Comparison of ENCODE assay signal across 19 cellular contexts in the genomic region with DNA sequence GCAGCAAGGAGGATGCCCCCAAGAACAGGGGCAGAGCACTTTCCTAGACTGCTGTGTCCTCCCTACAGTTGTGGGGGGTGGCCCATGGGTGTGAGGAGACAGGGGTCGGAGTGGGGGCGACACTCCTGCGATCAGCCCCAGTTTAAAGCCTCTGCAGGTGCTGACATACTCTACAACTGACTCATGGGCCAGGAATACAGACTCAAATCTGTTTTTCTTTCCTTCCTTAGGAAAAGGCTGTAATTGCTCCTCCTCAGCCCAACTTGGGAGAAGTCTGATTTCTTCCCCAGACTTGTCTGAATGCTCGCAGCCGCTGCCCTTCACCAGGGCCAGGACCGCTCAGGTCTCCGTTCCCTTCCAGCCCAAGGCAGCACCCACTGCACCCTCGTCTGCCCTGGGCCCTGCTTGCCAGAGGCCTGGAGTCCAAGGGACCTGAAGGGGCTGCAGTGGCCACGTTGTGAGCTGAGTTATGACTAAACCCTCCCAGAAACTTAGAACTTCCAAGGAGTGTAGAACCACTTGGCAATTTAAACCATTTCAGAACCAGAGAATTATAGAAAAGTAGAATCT. TPM values are rescaled to one million over a fixed set of nuclear protein-coding genes. Genes with fewer than 3 reads are reported as not detected.
DNase-seq lines count a peak whose midpoint lies in the region; ATAC-seq, FAIRE-seq and TF ChIP-seq lines count a peak whose summit lies in the region.
"Had no signal": no experiment of that assay in that cellular context is flagged by ENCODE, and none has a peak within 500 bp of the region (broad histone marks: within the 10 kb centered on the region; RNA-seq: fewer than 3 reads in every experiment).

No MANE protein-coding gene starts in this region.

- WGBS in stomach, 5 donors, result 84 to 92% (median 89%) methylated on average over 9 of the region's 9 CpGs
- 64 to 79% methylated on average over 8 to 9 of the region's 9 CpGs for WGBS in testis, 2 donors

- H3K9me3 ChIP-seq in stomach (no peaks in the 10 kb centered on the region), testis (no peaks in the 10 kb centered on the region), lower lobe of right lung (no peaks in the 10 kb centered on the region)
- H3K9me3 ChIP-seq: prostate gland had no signal

- CTCF ChIA-PET in WTC11 (lab: Charles Lee), result no interaction called here

- H3K36me3 ChIP-seq in stomach (no peaks in the 10 kb centered on the region), testis (ENCODE audit: low read depth, missing control alignments) (no peaks in the 10 kb centered on the region), lower lobe of right lung (no peaks in the 10 kb centered on the region)
- H3K36me3 ChIP-seq: prostate gland, WERI-Rb-1 had no signal

- H3K4me3 Mint-ChIP-seq in WTC11, result no peak overlapping the region
- H3K4me3 Mint-ChIP-seq: CD4-positive, alpha-beta T cell; stimulated activated effector memory CD8-positive, alpha-beta T cell treated with anti-CD3 and anti-CD28 coated beads, Interleukin-12 subunit alpha, Interleukin-12 subunit beta, amount 100 ng/mL, for 72 hours had no signal

- intact Hi-C loops in stomach (cut with DNase I; ENCODE audit: low total_unique reads) (no loop called here), testis (cut with DNase I; ENCODE audit: low total_unique reads) (no loop called here), lower lobe of right lung (cut with DNase I) (no loop called here)

- TF ChIP-seq EP300 in stomach (IDR thresholded peaks at IDR 0.05), result no peak

- POLR2A ChIA-PET in WTC11 (lab: Charles Lee), result no interaction called here

- H3K9me3 Mint-ChIP-seq in WTC11, result no peaks in the 10 kb centered on the region
- H3K9me3 Mint-ChIP-seq: CD4-positive, alpha-beta T cell; stimulated activated effector memory CD8-positive, alpha-beta T cell treated with anti-CD3 and anti-CD28 coated beads, Interleukin-12 subunit alpha, Interleukin-12 subunit beta, amount 100 ng/mL, for 72 hours had no signal

- peaks cover 28% of the 10 kb centered on the region for H3K4me1 Mint-ChIP-seq in WTC11
- H3K4me1 Mint-ChIP-seq: stimulated activated effector memory CD8-positive, alpha-beta T cell treated with anti-CD3 and anti-CD28 coated beads, Interleukin-12 subunit alpha, Interleukin-12 subunit beta, amount 100 ng/mL, for 72 hours had no signal

- peaks cover 24% of the 10 kb centered on the region for H3K27me3 Mint-ChIP-seq in WTC11 (ENCODE audit: low read depth)
- H3K27me3 Mint-ChIP-seq: CD4-positive, alpha-beta T cell had no signal

- H3K27me3 ChIP-seq in stomach (no peaks in the 10 kb centered on the region), testis (no peaks in the 10 kb centered on the region), lower lobe of right lung (ENCODE audit: low read depth) (no peaks in the 10 kb centered on the region)

- peak; percentile 9; the same call in 1 of the 2 replicates for ATAC-seq in WTC11
- no peak for ATAC-seq in lower lobe of right lung
- ATAC-seq: stimulated activated effector memory CD8-positive, alpha-beta T cell treated with anti-CD3 and anti-CD28 coated beads, Interleukin-12 subunit alpha, Interleukin-12 subunit beta, amount 100 ng/mL, for 72 hours had no signal

- no peak overlapping the region for H3K4me3 ChIP-seq in stomach
- no peak overlapping the region for H3K4me3 ChIP-seq in testis
- no peak overlapping the region for H3K4me3 ChIP-seq in lower lobe of right lung
- H3K4me3 ChIP-seq: prostate gland had no signal

- no peak for TF ChIP-seq POLR2A in stomach (IDR thresholded peaks at IDR 0.05)
- no peak for TF ChIP-seq POLR2A in testis (IDR thresholded peaks at IDR 0.05)

- peak; percentile 56 for FAIRE-seq in G401.6 (lab: Jason Lieb, UNC)
- FAIRE-seq: endometrium, urothelium cell line had no signal

- no peak for DNase-seq in WTC11 (ENCODE audit: low spot score)
- DNase-seq in kidney tubule cell (ENCODE audit: low spot score), result peak; percentile 27
- peak; percentile 21 for DNase-seq in stomach
- no peak for DNase-seq in testis
- DNase-seq in activated CD8-positive, alpha-beta memory T cell treated with anti-CD3 and anti-CD28 coated beads, Interleukin-2, amount 50 U/mL, for 4 hours, result no peak
- DNase-seq in central memory CD4-positive, alpha-beta T cell, result no peak
- DNase-seq in lower lobe of right lung, result no peak
- DNase-seq: CD4-positive, alpha-beta T cell; DND-41; NCI-H345; NK-92 treated with Interleukin-12 subunit alpha and Interleukin-12 subunit beta, amount 100 ng/mL, for 24 hours; Right ventricle myocardium superior; T-helper 1 cell; WERI-Rb-1 had no signal

- H3K27ac ChIP-seq in stomach (peak overlapping the region in 2 of 5 donors; percentile 18 to 77), testis (no peak overlapping the region), lower lobe of right lung (no peak overlapping the region)
- H3K27ac ChIP-seq: prostate gland, WERI-Rb-1 had no signal

- no peaks in the 10 kb centered on the region for H3K36me3 Mint-ChIP-seq in WTC11
- H3K36me3 Mint-ChIP-seq: stimulated activated effector memory CD8-positive, alpha-beta T cell treated with anti-CD3 and anti-CD28 coated beads, Interleukin-12 subunit alpha, Interleukin-12 subunit beta, amount 100 ng/mL, for 72 hours had no signal

- H3K4me1 ChIP-seq in stomach, result peaks cover 0 to 32% (median 10%) of the 10 kb centered on the region in 4 donors
- peaks cover 10% of the 10 kb centered on the region for H3K4me1 ChIP-seq in testis
- H3K4me1 ChIP-seq in lower lobe of right lung, result peaks cover 5% of the 10 kb centered on the region
- H3K4me1 ChIP-seq: prostate gland had no signal

- no peak overlapping the region for H3K27ac Mint-ChIP-seq in WTC11
- H3K27ac Mint-ChIP-seq: CD4-positive, alpha-beta T cell; stimulated activated effector memory CD8-positive, alpha-beta T cell treated with anti-CD3 and anti-CD28 coated beads, Interleukin-12 subunit alpha, Interleukin-12 subunit beta, amount 100 ng/mL, for 72 hours had no signal

- TF ChIP-seq CTCF in WTC11 (IDR thresholded peaks at IDR 0.05) (no peak), stomach (IDR thresholded peaks at IDR 0.05) (no peak), testis (IDR thresholded peaks at IDR 0.05) (no peak), lower lobe of right lung (IDR thresholded peaks at IDR 0.05) (no peak)

TF ChIP-seq in WTC11, 78 proteins besides CTCF, POLR2A, EP300 and RAD21:
- TF ChIP-seq KAT7 (CRISPR knock-in tag; IDR thresholded peaks at IDR 0.05; ENCODE audit: borderline replicate concordance), result no peak
- TF ChIP-seq, protein P1, sequence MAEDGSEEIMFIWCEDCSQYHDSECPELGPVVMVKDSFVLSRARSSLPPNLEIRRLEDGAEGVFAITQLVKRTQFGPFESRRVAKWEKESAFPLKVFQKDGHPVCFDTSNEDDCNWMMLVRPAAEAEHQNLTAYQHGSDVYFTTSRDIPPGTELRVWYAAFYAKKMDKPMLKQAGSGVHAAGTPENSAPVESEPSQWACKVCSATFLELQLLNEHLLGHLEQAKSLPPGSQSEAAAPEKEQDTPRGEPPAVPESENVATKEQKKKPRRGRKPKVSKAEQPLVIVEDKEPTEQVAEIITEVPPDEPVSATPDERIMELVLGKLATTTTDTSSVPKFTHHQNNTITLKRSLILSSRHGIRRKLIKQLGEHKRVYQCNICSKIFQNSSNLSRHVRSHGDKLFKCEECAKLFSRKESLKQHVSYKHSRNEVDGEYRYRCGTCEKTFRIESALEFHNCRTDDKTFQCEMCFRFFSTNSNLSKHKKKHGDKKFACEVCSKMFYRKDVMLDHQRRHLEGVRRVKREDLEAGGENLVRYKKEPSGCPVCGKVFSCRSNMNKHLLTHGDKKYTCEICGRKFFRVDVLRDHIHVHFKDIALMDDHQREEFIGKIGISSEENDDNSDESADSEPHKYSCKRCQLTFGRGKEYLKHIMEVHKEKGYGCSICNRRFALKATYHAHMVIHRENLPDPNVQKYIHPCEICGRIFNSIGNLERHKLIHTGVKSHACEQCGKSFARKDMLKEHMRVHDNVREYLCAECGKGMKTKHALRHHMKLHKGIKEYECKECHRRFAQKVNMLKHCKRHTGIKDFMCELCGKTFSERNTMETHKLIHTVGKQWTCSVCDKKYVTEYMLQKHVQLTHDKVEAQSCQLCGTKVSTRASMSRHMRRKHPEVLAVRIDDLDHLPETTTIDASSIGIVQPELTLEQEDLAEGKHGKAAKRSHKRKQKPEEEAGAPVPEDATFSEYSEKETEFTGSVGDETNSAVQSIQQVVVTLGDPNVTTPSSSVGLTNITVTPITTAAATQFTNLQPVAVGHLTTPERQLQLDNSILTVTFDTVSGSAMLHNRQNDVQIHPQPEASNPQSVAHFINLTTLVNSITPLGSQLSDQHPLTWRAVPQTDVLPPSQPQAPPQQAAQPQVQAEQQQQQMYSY (CRISPR knock-in tag; IDR thresholded peaks at IDR 0.05), result no peak
- TF ChIP-seq, protein P2, sequence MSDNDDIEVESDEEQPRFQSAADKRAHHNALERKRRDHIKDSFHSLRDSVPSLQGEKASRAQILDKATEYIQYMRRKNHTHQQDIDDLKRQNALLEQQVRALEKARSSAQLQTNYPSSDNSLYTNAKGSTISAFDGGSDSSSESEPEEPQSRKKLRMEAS (CRISPR knock-in tag; IDR thresholded peaks at IDR 0.05), result no peak
- no peak for TF ChIP-seq SOX15 (CRISPR knock-in tag; IDR thresholded peaks at IDR 0.05)

RNA-seq across cellular contexts. Expression of a gene that starts 41.3 kb away (rescaled TPM):
- total RNA-seq in WTC11 (2021) (20.4 to 23.2 TPM (median 22.7 TPM) in 3 replicates), stomach (1,000 to 10,000 TPM in 1 of 5 donors, 100 to 1,000 TPM in 4; 353 to 1,146 (median 607) TPM), testis (100 to 1,000 TPM; 186 to 244 TPM), lower lobe of right lung (176 TPM)
- polyA plus RNA-seq in stomach (100 to 1,000 TPM; 143 to 327 (median 145) TPM), testis (ENCODE audit: insufficient read depth, low read depth, low replicate concordance) (86.3 TPM)

Comparison
In these comparisons a context has a peak if more than half of its experiments do, and no peak if none do; other contexts are left out.
1. DNase-seq: peak in kidney tubule cell (single experiment) and stomach (single experiment); none in WTC11 (single experiment), testis (single experiment), activated CD8-positive, alpha-beta memory T cell treated with anti-CD3 and anti-CD28 coated beads, Interleukin-2, amount 50 U/mL, for 4 hours (single experiment), central memory CD4-positive, alpha-beta T cell (single experiment) and lower lobe of right lung (single experiment).